ENCODE assay signal across 9 cellular contexts in the genomic region with DNA sequence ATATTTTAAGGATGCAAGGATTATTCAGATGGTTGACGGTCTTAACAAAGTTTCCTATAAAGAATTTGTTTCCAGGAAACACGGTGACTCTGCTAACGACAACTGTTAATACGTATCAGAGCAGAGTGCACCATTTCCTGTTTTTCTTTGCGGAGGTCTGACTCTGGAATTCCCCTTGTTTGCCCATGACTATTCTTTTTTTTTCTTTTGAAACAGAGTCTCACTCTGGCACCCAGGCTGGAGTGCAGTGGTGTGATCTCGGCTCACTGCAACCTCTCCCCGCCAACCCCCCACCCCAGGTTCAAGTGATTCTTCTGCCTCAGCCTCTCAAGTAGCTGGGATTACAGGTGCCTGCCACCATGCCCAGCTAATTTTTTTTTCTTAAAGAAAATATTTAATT.
DNase-seq lines count a peak whose midpoint lies in the region; ATAC-seq, FAIRE-seq and TF ChIP-seq lines count a peak whose summit lies in the region.
"Had no signal": no experiment of that assay in that cellular context is flagged by ENCODE, and none has a peak within 500 bp of the region (broad histone marks: within the 10 kb centered on the region; RNA-seq: fewer than 3 reads in every experiment).

No MANE protein-coding gene starts in this region.

- H3K9me2 ChIP-seq in Karpas-422 (replicated peaks; ENCODE audit: insufficient read depth, low read length): no peaks in the 10 kb centered on the region

- DNase-seq in A549 (ENCODE audit: low read depth in 1 of 2, low spot score in 1 of 2) (peak; percentile 27 to 83), GM20000 (ENCODE audit: low spot score) (peak; percentile 27), Karpas-422 (no peak), activated T-cell treated with anti-CD3 and anti-CD28 coated beads for 4 hours (peak; percentile 54), left ventricle myocardium inferior (no peak), hippocampal formation (lab: John Stamatoyannopoulos, UW) (no peak), prostate gland (ENCODE audit: low spot score) (no peak)
- peak; percentile 32 to 47 for DNase-seq in stimulated activated CD4-positive, alpha-beta T cell treated with anti-CD3 and anti-CD28 coated beads, Interleukin-4, amount 100 ng/mL, for 48 hours (ENCODE audit: low read depth in 2 of 2)

- TF ChIP-seq EP300 in A549 (IDR thresholded peaks at IDR 0.05): peak in 1 of 2 experiments; percentile 30; a peak in 1 of 5 replicates

- no peaks in the 10 kb centered on the region for H3K27me3 ChIP-seq in Karpas-422 (ENCODE audit: low read length)
- no peaks in the 10 kb centered on the region for H3K27me3 ChIP-seq in left ventricle myocardium inferior (ENCODE audit: low read depth)
- H3K27me3 ChIP-seq in prostate gland (replicated peaks; ENCODE audit: insufficient read depth): no peaks in the 10 kb centered on the region

- no peak overlapping the region for H3K9ac ChIP-seq in Karpas-422 (ENCODE audit: low read length)

- H3K4me2 ChIP-seq in A549 (peak overlapping the region; percentile 69), Karpas-422 (ENCODE audit: low read depth, low read length, poor library complexity, severe bottlenecking) (no peak overlapping the region)

- WGBS in A549 (ENCODE audit: missing lambda C conversion rate): 4% methylated on average over 7 of the region's 7 CpGs
- WGBS in prostate gland: 73% methylated on average over 7 of the region's 7 CpGs

- H3K27ac ChIP-seq in A549 (peak overlapping the region; percentile 57 to 87), Karpas-422 (ENCODE audit: low read length) (peak overlapping the region; percentile 50; the same call in 1 of the 2 replicates), left ventricle myocardium inferior (replicated peaks) (peak overlapping the region; percentile 51), prostate gland (peak overlapping the region in 1 of 2 donors; percentile 15)
- H3K27ac ChIP-seq: C4-2B had no signal

- CTCF ChIA-PET in A549 (lab: Yijun Ruan, JAX): no interaction called here

- 0 out of 5 replicates have a peak, but pooled peaks of 1 of the 2 experiments have one; percentile 20 for TF ChIP-seq RAD21 in A549 (conservative IDR thresholded peaks at IDR 0.05 in 1 of 2, IDR thresholded peaks at IDR 0.05 in 1 of 2)

- no peaks in the 10 kb centered on the region for H3K9me3 ChIP-seq in A549
- no peaks in the 10 kb centered on the region for H3K9me3 ChIP-seq in Karpas-422 (ENCODE audit: low read length)
- H3K9me3 ChIP-seq in left ventricle myocardium inferior (replicated peaks): no peaks in the 10 kb centered on the region
- H3K9me3 ChIP-seq in prostate gland: no peaks in the 10 kb centered on the region

- peak; percentile 63 to 84; a peak in 4 of 6 replicates for ATAC-seq in A549

- H3K4me3 ChIP-seq in A549: 0 out of 3 replicates have a peak overlapping the region, but pooled peaks have one; percentile 3
- H3K4me3 ChIP-seq in Karpas-422 (ENCODE audit: low read length): no peak overlapping the region
- H3K4me3 ChIP-seq in left ventricle myocardium inferior: peak overlapping the region; percentile 27
- H3K4me3 ChIP-seq in prostate gland: no peak overlapping the region

- peaks cover 49% of the 10 kb centered on the region for H3K4me1 ChIP-seq in A549
- H3K4me1 ChIP-seq in Karpas-422 (ENCODE audit: low read length): peaks cover 57% of the 10 kb centered on the region
- peaks cover 51% of the 10 kb centered on the region for H3K4me1 ChIP-seq in left ventricle myocardium inferior
- no peaks in the 10 kb centered on the region for H3K4me1 ChIP-seq in prostate gland (replicated peaks)

- H3K79me2 ChIP-seq in Karpas-422 (ENCODE audit: low read length): peaks cover 96% of the 10 kb centered on the region

- POLR2A ChIA-PET in A549 (lab: Yijun Ruan, JAX): no interaction called here

- no peak overlapping the region for H2AFZ ChIP-seq in Karpas-422 (ENCODE audit: low read length)

- H4K20me1 ChIP-seq in Karpas-422 (ENCODE audit: insufficient read depth, low read depth, low read length): no peaks in the 10 kb centered on the region

- TF ChIP-seq CTCF in A549 (IDR thresholded peaks at IDR 0.05): no peak
- TF ChIP-seq CTCF in GM20000 (IDR thresholded peaks at IDR 0.05; ENCODE audit: extremely low read depth, missing control alignments): no peak
- TF ChIP-seq CTCF in left ventricle myocardium inferior (IDR thresholded peaks at IDR 0.05; ENCODE audit: borderline replicate concordance): no peak
- TF ChIP-seq CTCF in prostate gland (IDR thresholded peaks at IDR 0.05): no peak

- intact Hi-C loops in left ventricle myocardium inferior (cut with micrococcal nuclease): no loop called here
- intact Hi-C loops in prostate gland (cut with DNase I): no loop called here

- FAIRE-seq in A549 (lab: Jason Lieb, UNC): no peak

- TF ChIP-seq POLR2A in A549 (IDR thresholded peaks at IDR 0.05; ENCODE audit: low read length): no peak
- no peak for TF ChIP-seq POLR2A in prostate gland (IDR thresholded peaks at IDR 0.05)

- H3K36me3 ChIP-seq in Karpas-422 (ENCODE audit: insufficient read depth, low read length): peaks cover 5% of the 10 kb centered on the region; the same call in 1 of the 2 replicates
- H3K36me3 ChIP-seq in left ventricle myocardium inferior: no peaks in the 10 kb centered on the region
- no peaks in the 10 kb centered on the region for H3K36me3 ChIP-seq in prostate gland

TF ChIP-seq in A549, 52 proteins besides CTCF, POLR2A, EP300 and RAD21:
- TF ChIP-seq EHMT2 (IDR thresholded peaks at IDR 0.05; ENCODE audit: low read depth) (no peak), FOSL2 (IDR thresholded peaks at IDR 0.05) (no peak), FOSL2 (CRISPR knock-in tag; IDR thresholded peaks at IDR 0.05) (0 out of 2 replicates have a peak, but pooled peaks have one; percentile 18), MAX (IDR thresholded peaks at IDR 0.05) (peak; percentile 26; the same call in 1 of the 2 replicates)

Comparison
In these comparisons a context has a peak if more than half of its experiments do, and no peak if none do; other contexts are left out.
1. DNase-seq: peak in A549 (2 of 2), GM20000 (single experiment), activated T-cell treated with anti-CD3 and anti-CD28 coated beads for 4 hours (single experiment) and stimulated activated CD4-positive, alpha-beta T cell treated with anti-CD3 and anti-CD28 coated beads, Interleukin-4, amount 100 ng/mL, for 48 hours (2 of 2); none in Karpas-422 (single experiment), left ventricle myocardium inferior (single experiment), hippocampal formation (0 of 2) and prostate gland (single experiment).
2. H3K4me3 ChIP-seq: peak in A549 (single experiment) and left ventricle myocardium inferior (single experiment); none in Karpas-422 (single experiment) and prostate gland (0 of 2).